ENCODE assay signal across 8 cellular contexts in the genomic region with DNA sequence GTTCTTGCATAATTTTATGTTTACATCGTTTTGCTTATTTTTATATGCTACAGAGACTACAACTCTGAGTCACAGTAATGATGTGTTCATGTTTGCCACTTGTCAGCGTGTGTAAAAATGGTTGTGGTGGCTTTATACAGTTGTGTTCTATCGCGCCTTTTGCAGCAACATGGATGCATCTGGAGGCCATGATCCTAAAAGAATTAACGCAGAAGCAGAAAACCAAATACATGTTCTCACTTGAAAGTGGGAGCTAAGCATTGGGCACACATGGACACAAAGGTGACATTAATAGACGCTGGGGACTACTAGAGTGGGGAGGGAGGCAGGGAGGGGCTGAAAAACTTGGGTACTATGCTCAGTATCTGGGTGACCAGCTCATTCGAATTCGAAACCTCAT. TPM values are rescaled to one million over a fixed set of nuclear protein-coding genes. Genes with fewer than 3 reads are reported as not detected.
DNase-seq lines count a peak whose midpoint lies in the region; ATAC-seq, FAIRE-seq and TF ChIP-seq lines count a peak whose summit lies in the region.

No MANE protein-coding gene starts in this region.

- no peaks in the 10 kb centered on the region for H3K9me3 ChIP-seq in BLaER1 treated with 17β-estradiol and CSF1 and Interleukin-3, amounts not matched to agents 10 nM and 100 nM (replicated peaks in 1 of 11)
- H3K9me3 ChIP-seq in adrenal gland (replicated peaks in 1 of 3) (no peaks in the 10 kb centered on the region), lower lobe of right lung (no peaks in the 10 kb centered on the region), upper lobe of right lung (no peaks in the 10 kb centered on the region)

- ATAC-seq in lower lobe of right lung (no peak), upper lobe of right lung (no peak)

- peaks cover 16 to 28% (median 20%) of the 10 kb centered on the region in 11 experiments for H3K36me3 ChIP-seq in BLaER1 treated with 17β-estradiol and CSF1 and Interleukin-3, amounts not matched to agents 10 nM and 100 nM
- H3K36me3 ChIP-seq in adrenal gland (replicated peaks in 1 of 2) (peaks cover 0 to under 1% of the 10 kb centered on the region in 2 donors), lower lobe of right lung (peaks cover 23% of the 10 kb centered on the region), upper lobe of right lung (peaks cover 21% of the 10 kb centered on the region)

- H3K4me1 ChIP-seq in BLaER1 treated with 17β-estradiol and CSF1 and Interleukin-3, amounts not matched to agents 10 nM and 100 nM, result peaks cover 17 to 40% (median 32%) of the 10 kb centered on the region in 10 experiments
- peaks cover 6 to 33% of the 10 kb centered on the region in 2 donors for H3K4me1 ChIP-seq in adrenal gland (replicated peaks in 1 of 2)
- H3K4me1 ChIP-seq in lower lobe of right lung, result peaks cover 28% of the 10 kb centered on the region
- H3K4me1 ChIP-seq in upper lobe of right lung, result peaks cover 14% of the 10 kb centered on the region

- peak overlapping the region; percentile 78 to 93 (median 86) for H3K4me3 ChIP-seq in BLaER1 treated with 17β-estradiol and CSF1 and Interleukin-3, amounts not matched to agents 10 nM and 100 nM
- H3K4me3 ChIP-seq in NB4 (ENCODE audit: low read depth, low read length), result peak overlapping the region; percentile 90
- H3K4me3 ChIP-seq in adrenal gland, result peak overlapping the region in 2 of 4 donors; percentile 84 to 91
- H3K4me3 ChIP-seq in lower lobe of right lung, result peak overlapping the region; percentile 73
- peak overlapping the region; percentile 92 for H3K4me3 ChIP-seq in upper lobe of right lung

- peak; percentile 17 for DNase-seq in NB4 (ENCODE audit: low read depth)
- DNase-seq in adrenal gland, result peak in 1 of 7 donors; percentile 18
- no peak for DNase-seq in lower lobe of right lung
- no peak for DNase-seq in upper lobe of right lung
- DNase-seq in frontal cortex (ENCODE audit: low spot score in 2 of 2), result no peak
- no peak for DNase-seq in urothelium cell line (ENCODE audit: low spot score)
- DNase-seq in GOT3 (lab: John Stamatoyannopoulos, UW), result no peak

- H3K27me3 ChIP-seq in BLaER1 treated with 17β-estradiol and CSF1 and Interleukin-3, amounts not matched to agents 10 nM and 100 nM, result no peaks in the 10 kb centered on the region
- H3K27me3 ChIP-seq in adrenal gland (peaks cover 7% of the 10 kb centered on the region), lower lobe of right lung (ENCODE audit: low read depth) (peaks cover 7% of the 10 kb centered on the region), upper lobe of right lung (no peaks in the 10 kb centered on the region)

- intact Hi-C loops in adrenal gland (cut with DNase I), result no loop called here
- intact Hi-C loops in lower lobe of right lung (cut with DNase I), result no loop called here
- intact Hi-C loops in upper lobe of right lung (cut with DNase I), result no loop called here

- no peak for FAIRE-seq in frontal cortex (lab: Jason Lieb, UNC)
- FAIRE-seq in urothelium cell line (lab: Jason Lieb, UNC), result no peak

- 60 to 63% (median 62%) methylated on average over 8 of the region's 8 CpGs for WGBS in adrenal gland, 4 donors

- peak overlapping the region; percentile 78 to 94 (median 85); a peak in 21 of 22 replicates for H3K9ac ChIP-seq in BLaER1 treated with 17β-estradiol and CSF1 and Interleukin-3, amounts not matched to agents 10 nM and 100 nM

- TF ChIP-seq CTCF in NB4 (IDR thresholded peaks at IDR 0.05; ENCODE audit: low read depth, low read length) (no peak), adrenal gland (IDR thresholded peaks at IDR 0.05) (no peak), lower lobe of right lung (IDR thresholded peaks at IDR 0.05) (no peak), upper lobe of right lung (IDR thresholded peaks at IDR 0.05) (no peak)

- peak overlapping the region; percentile 65 to 95 (median 82) for H3K4me2 ChIP-seq in BLaER1 treated with 17β-estradiol and CSF1 and Interleukin-3, amounts not matched to agents 10 nM and 100 nM

- peak overlapping the region; percentile 69 to 95 (median 84); a peak in 21 of 22 replicates for H3K27ac ChIP-seq in BLaER1 treated with 17β-estradiol and CSF1 and Interleukin-3, amounts not matched to agents 10 nM and 100 nM
- H3K27ac ChIP-seq in adrenal gland (peak overlapping the region; percentile 97 to 99 (median 98)), lower lobe of right lung (peak overlapping the region; percentile 96), upper lobe of right lung (peak overlapping the region; percentile 96)

- TF ChIP-seq POLR2A in NB4 (IDR thresholded peaks at IDR 0.05; ENCODE audit: extremely low read depth, insufficient read length), result no peak
- no peak for TF ChIP-seq POLR2A in adrenal gland (IDR thresholded peaks at IDR 0.05)

- no peaks in the 10 kb centered on the region for H4K20me1 ChIP-seq in BLaER1 treated with 17β-estradiol and CSF1 and Interleukin-3, amounts not matched to agents 10 nM and 100 nM

RNA-seq across cellular contexts. Expression of gene SEC23B, which starts 1.0 kb away (rescaled TPM):
- total RNA-seq in adrenal gland (100 to 1,000 TPM in 1 of 8 donors, 10 to 100 TPM in 7; 63.4 to 241 (median 76.1) TPM), lower lobe of right lung (51.2 TPM), upper lobe of right lung (62.9 TPM), frontal cortex (68.9 TPM)
- polyA plus RNA-seq in adrenal gland, result 100 to 1,000 TPM in 1 of 3 donors, 1 to 10 TPM in 2; 7.1 to 189 (median 8.5) TPM

RNA-seq across cellular contexts. Expression of gene RBBP9, which starts 9.7 kb away (rescaled TPM):
- total RNA-seq in adrenal gland, result 10 to 100 TPM; 22.8 to 45.7 (median 27.0) TPM
- 10 to 100 TPM in 1 of 3 donors, 1 to 10 TPM in 2; 5.3 to 46.3 (median 5.6) TPM for polyA plus RNA-seq in adrenal gland
- total RNA-seq in lower lobe of right lung, result 15.3 TPM
- total RNA-seq in upper lobe of right lung, result 14.0 TPM
- 26.5 TPM for total RNA-seq in frontal cortex

RNA-seq across cellular contexts. Expression of gene POLR3F, which starts 39.6 kb away (rescaled TPM):
- total RNA-seq in adrenal gland (10 to 100 TPM in 2 of 8 donors, 1 to 10 TPM in 6; 4.4 to 17.3 (median 8.3) TPM), lower lobe of right lung (6.6 TPM), upper lobe of right lung (7.2 TPM), frontal cortex (35.5 TPM)
- 10 to 100 TPM in 2 of 3 donors, 1 to 10 TPM in 1; 9.4 to 17.1 (median 13.4) TPM for polyA plus RNA-seq in adrenal gland

RNA-seq across cellular contexts. Expression of gene DZANK1, which starts 39.9 kb away (rescaled TPM):
- total RNA-seq in adrenal gland (1 to 10 TPM; 1.3 to 4.0 (median 2.2) TPM), lower lobe of right lung (3.4 TPM), upper lobe of right lung (2.7 TPM), frontal cortex (5.3 TPM)
- polyA plus RNA-seq in adrenal gland, result 1 to 10 TPM; 3.8 to 5.7 (median 4.6) TPM
